Comparison of ENCODE assay signal across 6 cellular contexts in genomic region chr5:179653135-179653534, GRCh38. TPM values are rescaled to one million over a fixed set of nuclear protein-coding genes. Genes with fewer than 3 reads are reported as not detected.
"Had no signal": no experiment of that assay in that cellular context is flagged by ENCODE, and none has a peak within 500 bp of the region (broad histone marks: within the 10 kb centered on the region; RNA-seq: fewer than 3 reads in every experiment).

No MANE protein-coding gene starts in this region.

RNA-seq across cellular contexts. Expression of gene CBY3, which starts 27.7 kb away (rescaled TPM):
- total RNA-seq: HepG2, HT1080, Right ventricle myocardium superior, SK-MEL-5 had no signal
- polyA plus RNA-seq: HepG2, IMR-90, SK-N-SH had no signal
